In genomic region chr2:160647967-160648685, GRCh38 we compare ENCODE assay signal across 16 cellular contexts.
DNase-seq lines count a peak whose midpoint lies in the region; ATAC-seq and TF ChIP-seq lines count a peak whose summit lies in the region.
"Had no signal": no experiment of that assay in that cellular context is flagged by ENCODE, and none has a peak within 500 bp of the region (broad histone marks: within the 10 kb centered on the region; RNA-seq: fewer than 3 reads in every experiment).

No MANE protein-coding gene starts in this region.

- H3K27me3 Mint-ChIP-seq in activated naive CD8-positive, alpha-beta T cell: no peaks in the 10 kb centered on the region
- H3K27me3 Mint-ChIP-seq in activated naive CD8-positive, alpha-beta T cell treated with anti-CD3 and anti-CD28 coated beads for 36 hours: no peaks in the 10 kb centered on the region
- H3K27me3 Mint-ChIP-seq in WTC11 (ENCODE audit: low read depth): no peaks in the 10 kb centered on the region

- DNase-seq in activated naive CD8-positive, alpha-beta T cell treated with anti-CD3 and anti-CD28 coated beads for 36 hours: no peak
- DNase-seq in WTC11 (ENCODE audit: low spot score) (peak; percentile 13), kidney epithelial cell (ENCODE audit: low read depth) (no peak), upper lobe of left lung (peak in 1 of 2 donors; percentile 85), mucosa of gallbladder (ENCODE audit: low spot score) (no peak), MG63 (no peak)
- DNase-seq in stimulated activated CD4-positive, alpha-beta T cell treated with anti-CD3 and anti-CD28 coated beads, Interleukin-12 subunit alpha, Interleukin-12 subunit beta, amount 100 ng/mL, for 4 hours: no peak
- DNase-seq: COR-L47, gastrocnemius medialis, kidney glomerular epithelial cell, NCI-H526 treated with DMSO at 0.1 percent for 48 hours had no signal

- TF ChIP-seq CTCF in WTC11 (IDR thresholded peaks at IDR 0.05): no peak
- TF ChIP-seq CTCF in kidney epithelial cell (IDR thresholded peaks at IDR 0.05; ENCODE audit: insufficient read depth, low read length, poor library complexity, severe bottlenecking): no peak
- no peak for TF ChIP-seq CTCF in upper lobe of left lung (IDR thresholded peaks at IDR 0.05)

- no peaks in the 10 kb centered on the region for H3K27me3 ChIP-seq in kidney epithelial cell (ENCODE audit: control insufficient read depth, insufficient read depth, low read length)
- no peaks in the 10 kb centered on the region for H3K27me3 ChIP-seq in upper lobe of left lung
- H3K27me3 ChIP-seq in MG63: no peaks in the 10 kb centered on the region
- H3K27me3 ChIP-seq: gastrocnemius medialis had no signal

- no peaks in the 10 kb centered on the region for H3K9me3 ChIP-seq in upper lobe of left lung
- no peaks in the 10 kb centered on the region for H3K9me3 ChIP-seq in MG63
- H3K9me3 ChIP-seq: gastrocnemius medialis, thoracic aorta had no signal

- no peaks in the 10 kb centered on the region for H3K36me3 ChIP-seq in kidney epithelial cell (ENCODE audit: control insufficient read depth, insufficient read depth, low read length)
- H3K36me3 ChIP-seq in upper lobe of left lung: no peaks in the 10 kb centered on the region
- H3K36me3 ChIP-seq in MG63: no peaks in the 10 kb centered on the region
- H3K36me3 ChIP-seq: gastrocnemius medialis, thoracic aorta had no signal

- 79 to 87% methylated on average over 17 to 32 of the region's 33 CpGs for WGBS in upper lobe of left lung, 2 donors

- no peaks in the 10 kb centered on the region for H3K36me3 Mint-ChIP-seq in activated naive CD8-positive, alpha-beta T cell
- no peaks in the 10 kb centered on the region for H3K36me3 Mint-ChIP-seq in activated naive CD8-positive, alpha-beta T cell treated with anti-CD3 and anti-CD28 coated beads for 36 hours
- no peaks in the 10 kb centered on the region for H3K36me3 Mint-ChIP-seq in WTC11

- TF ChIP-seq EP300 in upper lobe of left lung (IDR thresholded peaks at IDR 0.05): no peak

- CTCF ChIA-PET in WTC11 (lab: Charles Lee): interaction anchor here (1.0 to 1.2 kb wide), 2 partner anchors 67 to 322 kb away, joined by 3 to 4 read pairs; no protein-coding TSS in a partner anchor

- H3K27ac Mint-ChIP-seq in activated naive CD8-positive, alpha-beta T cell: peak overlapping the region; percentile 6
- H3K27ac Mint-ChIP-seq in activated naive CD8-positive, alpha-beta T cell treated with anti-CD3 and anti-CD28 coated beads for 36 hours: no peak overlapping the region
- no peak overlapping the region for H3K27ac Mint-ChIP-seq in WTC11
- H3K27ac Mint-ChIP-seq: activated T-helper 17 cell treated with anti-CD3 and anti-CD28 coated beads, Interleukin-2, amount 50 U/mL, for 72 hours had no signal

- peak in 1 of 4 donors; percentile 12 for TF ChIP-seq POLR2A in upper lobe of left lung (IDR thresholded peaks at IDR 0.05)

- POLR2A ChIA-PET in WTC11 (lab: Charles Lee): no interaction called here

- peaks cover 3 to 17% (median 10%) of the 10 kb centered on the region in 4 donors for H3K4me1 ChIP-seq in upper lobe of left lung
- H3K4me1 ChIP-seq: gastrocnemius medialis had no signal

- no peaks in the 10 kb centered on the region for H3K9me3 Mint-ChIP-seq in activated naive CD8-positive, alpha-beta T cell (ENCODE audit: low read depth)
- no peaks in the 10 kb centered on the region for H3K9me3 Mint-ChIP-seq in activated naive CD8-positive, alpha-beta T cell treated with anti-CD3 and anti-CD28 coated beads for 36 hours
- H3K9me3 Mint-ChIP-seq in WTC11: no peaks in the 10 kb centered on the region
- H3K9me3 Mint-ChIP-seq: activated T-helper 17 cell treated with anti-CD3 and anti-CD28 coated beads, Interleukin-2, amount 50 U/mL, for 72 hours; neural crest cell had no signal

- H3K4me3 Mint-ChIP-seq in activated naive CD8-positive, alpha-beta T cell: no peak overlapping the region
- no peak overlapping the region for H3K4me3 Mint-ChIP-seq in activated naive CD8-positive, alpha-beta T cell treated with anti-CD3 and anti-CD28 coated beads for 36 hours
- H3K4me3 Mint-ChIP-seq in WTC11: no peak overlapping the region
- H3K4me3 Mint-ChIP-seq: activated T-helper 17 cell treated with anti-CD3 and anti-CD28 coated beads, Interleukin-2, amount 50 U/mL, for 72 hours; neural crest cell had no signal

- H3K27ac ChIP-seq in upper lobe of left lung: peak overlapping the region in 1 of 4 donors; percentile 61
- H3K27ac ChIP-seq: gastrocnemius medialis, thoracic aorta had no signal

- H3K4me3 ChIP-seq in kidney epithelial cell (ENCODE audit: low read depth, low read length): peak overlapping the region; percentile 31
- H3K4me3 ChIP-seq in upper lobe of left lung: peak overlapping the region in 2 of 4 donors; percentile 4 to 38
- H3K4me3 ChIP-seq in MG63: no peak overlapping the region
- H3K4me3 ChIP-seq: gastrocnemius medialis, smooth muscle cell, thoracic aorta had no signal

- peaks cover 24% of the 10 kb centered on the region for H3K4me1 Mint-ChIP-seq in activated naive CD8-positive, alpha-beta T cell (ENCODE audit: low read depth)
- H3K4me1 Mint-ChIP-seq in activated naive CD8-positive, alpha-beta T cell treated with anti-CD3 and anti-CD28 coated beads for 36 hours: peaks cover 18% of the 10 kb centered on the region
- peaks cover 16% of the 10 kb centered on the region for H3K4me1 Mint-ChIP-seq in WTC11

- ATAC-seq in WTC11: peak; percentile 47
- peak; percentile 25 to 76 for ATAC-seq in upper lobe of left lung (ENCODE audit: low FRiP score in 2 of 2)
- ATAC-seq: activated T-helper 17 cell treated with anti-CD3 and anti-CD28 coated beads, Interleukin-2, amount 50 U/mL, for 72 hours; gastrocnemius medialis had no signal

TF ChIP-seq in WTC11, 78 proteins besides CTCF, POLR2A, EP300 and RAD21:
- TF ChIP-seq FOXP1 (CRISPR knock-in tag; IDR thresholded peaks at IDR 0.05; ENCODE audit: borderline replicate concordance): peak; percentile 59
- no peak for TF ChIP-seq KAT7 (CRISPR knock-in tag; IDR thresholded peaks at IDR 0.05; ENCODE audit: borderline replicate concordance)
